31 cellular contexts compared by ENCODE assay signal in the genomic region with DNA sequence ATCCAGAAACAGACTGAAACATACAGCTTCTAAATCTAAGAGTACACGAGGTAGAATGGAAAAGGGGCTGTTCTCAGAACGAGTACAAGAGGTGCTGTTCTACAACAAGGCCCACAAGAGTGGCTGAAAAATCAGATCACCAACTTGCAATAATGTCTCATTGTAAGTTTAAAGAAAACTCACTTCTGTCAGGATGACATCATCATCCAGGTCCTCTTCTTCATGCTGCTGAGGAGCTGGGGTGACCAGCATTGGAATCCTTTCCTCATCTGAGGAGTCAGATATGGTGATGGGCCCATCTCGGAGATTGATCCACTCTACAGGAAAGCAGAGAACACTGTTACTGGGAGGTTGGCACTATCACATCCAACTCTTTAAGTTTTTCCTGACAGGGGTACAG.
"Had no signal": no experiment of that assay in that cellular context is flagged by ENCODE, and none has a peak within 500 bp of the region (broad histone marks: within the 10 kb centered on the region; RNA-seq: fewer than 3 reads in every experiment).

No MANE protein-coding gene starts in this region.

- H3K27me3 ChIP-seq: ascending aorta, breast epithelium, cardiac muscle cell, colonic mucosa, esophagus muscularis mucosa, foreskin keratinocyte, gastrocnemius medialis, heart left ventricle had no signal

- H3K4me3 ChIP-seq: ascending aorta, breast epithelium, cardiac muscle cell, colonic mucosa, esophagus muscularis mucosa, gastrocnemius medialis, heart left ventricle had no signal

- H3K36me3 ChIP-seq: breast epithelium, colonic mucosa had no signal

- H3K27ac ChIP-seq: ascending aorta, breast epithelium, cardiac muscle cell, colonic mucosa, esophagus muscularis mucosa, foreskin keratinocyte, gastrocnemius medialis, heart left ventricle, VCaP had no signal

- H3K4me1 ChIP-seq: breast epithelium, colonic mucosa, foreskin keratinocyte had no signal

- H3K9me3 ChIP-seq: ascending aorta, breast epithelium, colonic mucosa, esophagus muscularis mucosa, gastrocnemius medialis, heart left ventricle had no signal

- ATAC-seq: activated naive CD4-positive, alpha-beta T cell treated with anti-CD3 and anti-CD28 coated beads, Interleukin-2, amount 50 U/mL, for 72 hours; activated T-cell treated with anti-CD3 and anti-CD28 coated beads, Interleukin-2, amount 50 U/mL, for 72 hours; foreskin keratinocyte; gastrocnemius medialis; heart left ventricle; WTC11 had no signal

- DNase-seq: activated CD4-positive, alpha-beta memory T cell treated with anti-CD3 and anti-CD28 coated beads, Interleukin-2, amount 10 ng/mL, durations not matched to agents 7 days and 5 days; activated CD4-positive, alpha-beta T cell treated with anti-CD3 and anti-CD28 coated beads for 1 hour; activated CD4-positive, alpha-beta T cell treated with anti-CD3 and anti-CD28 coated beads for 4 hours; activated CD4-positive, alpha-beta T cell treated with anti-CD3 and anti-CD28 coated beads, Interleukin-2, amount 10 ng/mL, durations not matched to agents 7 days and 5 days; activated CD4-positive, alpha-beta T cell treated with anti-CD3 and anti-CD28 coated beads, Interleukin-2, amount 50 U/mL, for 4 hours; activated CD8-positive, alpha-beta memory T cell treated with anti-CD3 and anti-CD28 coated beads, Interleukin-2, amount 50 U/mL, for 48 hours; activated gamma-delta T cell; activated naive CD4-positive, alpha-beta T cell; activated naive CD4-positive, alpha-beta T cell treated with anti-CD3 and anti-CD28 coated beads, Interleukin-2, amount 10 ng/mL, durations not matched to agents 7 days and 5 days; activated naive CD8-positive, alpha-beta T cell treated with anti-CD3 and anti-CD28 coated beads, Interleukin-2, amount 10 ng/mL, durations not matched to agents 7 days and 5 days; activated T-cell treated with anti-CD3 and anti-CD28 coated beads for 4 hours; activated T-cell treated with anti-CD3 and anti-CD28 coated beads, Interleukin-2, amount 50 U/mL, for 24 hours; activated T-cell treated with anti-CD3 and anti-CD28 coated beads, Interleukin-2, amount 50 U/mL, for 72 hours; central memory CD4-positive, alpha-beta T cell; cerebellar nuclear complex; colonic mucosa; effector memory CD4-positive, alpha-beta T cell; endodermal cell; erythroblast; foreskin keratinocyte; gastrocnemius medialis; glutamatergic neuron; heart left ventricle; T-helper 2 cell had no signal
